ENCODE assay signal across 8 cellular contexts in the genomic region with DNA sequence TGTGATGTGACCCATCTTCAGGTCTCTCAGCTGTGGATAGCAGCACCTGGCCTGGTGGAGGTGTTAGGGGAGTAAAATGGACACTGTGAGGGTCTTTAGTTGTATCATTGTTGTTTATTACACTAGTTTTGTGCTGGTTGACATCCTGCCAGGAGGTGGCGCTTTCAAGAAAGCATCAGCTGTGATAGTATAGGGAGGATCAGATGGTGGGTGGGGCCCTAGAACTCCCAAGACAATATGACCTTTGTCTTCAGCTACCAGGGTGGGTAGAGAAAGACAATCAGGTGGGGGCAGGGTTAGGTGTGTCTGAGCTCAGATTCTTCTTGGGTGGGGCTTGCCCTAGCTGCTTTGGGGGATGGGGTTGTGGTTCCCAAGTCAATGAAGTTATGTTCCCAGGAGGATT.
DNase-seq lines count a peak whose midpoint lies in the region; ATAC-seq, FAIRE-seq and TF ChIP-seq lines count a peak whose summit lies in the region.

No MANE protein-coding gene starts in this region.

- intact Hi-C loops in left colon (cut with DNase I, micrococcal nuclease): no loop called here

- peak; percentile 96 for ATAC-seq in left colon
- no peak for ATAC-seq in GM21529 (IDR thresholded peaks at IDR 0.05; ENCODE audit: unreplicated experiment)

- DNase-seq in NCI-H748 (lab: John Stamatoyannopoulos, UW; ENCODE audit: unreplicated experiment) (peak; percentile 31), NCI-H748 treated with DMSO at 0.1 percent for 48 hours (lab: John Stamatoyannopoulos, UW) (no peak), GM12892 (ENCODE audit: insufficient read length) (no peak), SW480 (ENCODE audit: low spot score) (peak; percentile 31), left colon (peak; percentile 69 to 73), GM10248 (ENCODE audit: extremely low spot score) (no peak), KG1 (lab: John Stamatoyannopoulos, UW) (no peak)

- peak; percentile 17 for FAIRE-seq in GM12892 (lab: Jason Lieb, UNC)

- no peak for TF ChIP-seq POLR2A in GM12892 (IDR thresholded peaks at IDR 0.05; ENCODE audit: low read depth, low read length)

- CTCF ChIA-PET in GM10248 (lab: Yijun Ruan, JAX): interaction anchor here (1.1 to 1.3 kb wide), 3 partner anchors 10 to 17 kb away, joined by 3 to 4 read pairs (median 3); no protein-coding TSS in a partner anchor

- TF ChIP-seq CTCF in GM10248 (IDR thresholded peaks at IDR 0.05; ENCODE audit: control extremely low read depth, extremely low read depth, low read depth, missing control alignments): no peak

- POLR2A ChIA-PET in GM10248 (lab: Yijun Ruan, JAX): no interaction called here

Comparison
In these comparisons a context has a peak if more than half of its experiments do, and no peak if none do; other contexts are left out.
1. DNase-seq: peak in NCI-H748 (single experiment), SW480 (single experiment) and left colon (2 of 2); none in NCI-H748 treated with DMSO at 0.1 percent for 48 hours (single experiment), GM12892 (single experiment), GM10248 (single experiment) and KG1 (single experiment).